In genomic region chr7:149125189-149125863, GRCh38 we compare ENCODE assay signal across 8 cellular contexts. TPM values are rescaled to one million over a fixed set of nuclear protein-coding genes. Genes with fewer than 3 reads are reported as not detected.
DNase-seq lines count a peak whose midpoint lies in the region; ATAC-seq, FAIRE-seq and TF ChIP-seq lines count a peak whose summit lies in the region.

No MANE protein-coding gene starts in this region.

- H4K20me1 ChIP-seq in keratinocyte (ENCODE audit: control insufficient read depth, extremely low read depth, insufficient read depth, low read length): no peaks in the 10 kb centered on the region

- H3K27ac ChIP-seq in CD4-positive, CD25-positive, alpha-beta regulatory T cell (ENCODE audit: insufficient read depth, low read length, poor library complexity, severe bottlenecking): peak overlapping the region; percentile 82
- H3K27ac ChIP-seq in keratinocyte (ENCODE audit: control insufficient read depth, insufficient read depth, low read length) (peak overlapping the region; percentile 97), suprapubic skin (peak overlapping the region; percentile 93)

- H3K36me3 Mint-ChIP-seq in CD4-positive, CD25-positive, alpha-beta regulatory T cell: peaks cover 3% of the 10 kb centered on the region
- H3K36me3 Mint-ChIP-seq in activated naive CD8-positive, alpha-beta T cell treated with anti-CD3 and anti-CD28 coated beads, Interleukin-2, amount 10 ng/mL, durations not matched to agents 7 days and 5 days: peaks cover 26% of the 10 kb centered on the region

- peak overlapping the region; percentile 91 to 100 (median 98) for H3K4me3 Mint-ChIP-seq in CD4-positive, CD25-positive, alpha-beta regulatory T cell
- peak overlapping the region; percentile 100 for H3K4me3 Mint-ChIP-seq in activated naive CD8-positive, alpha-beta T cell treated with anti-CD3 and anti-CD28 coated beads, Interleukin-2, amount 10 ng/mL, durations not matched to agents 7 days and 5 days

- no peak for ATAC-seq in CD4-positive, CD25-positive, alpha-beta regulatory T cell (ENCODE audit: low read depth in 2 of 2)
- ATAC-seq in HG03175 (IDR thresholded peaks at IDR 0.05; ENCODE audit: unreplicated experiment) (peak; percentile 1), HG03280 (IDR thresholded peaks at IDR 0.05; ENCODE audit: unreplicated experiment) (no peak)
- no peak for ATAC-seq in activated naive CD8-positive, alpha-beta T cell treated with anti-CD3 and anti-CD28 coated beads, Interleukin-2, amount 10 ng/mL, durations not matched to agents 7 days and 5 days (ENCODE audit: low read depth)

- TF ChIP-seq POLR2A in suprapubic skin (IDR thresholded peaks at IDR 0.05): no peak

- H3K4me1 Mint-ChIP-seq in CD4-positive, CD25-positive, alpha-beta regulatory T cell: peaks cover 11 to 25% (median 18%) of the 10 kb centered on the region in 4 donors
- H3K4me1 Mint-ChIP-seq in activated naive CD8-positive, alpha-beta T cell treated with anti-CD3 and anti-CD28 coated beads, Interleukin-2, amount 10 ng/mL, durations not matched to agents 7 days and 5 days: peaks cover 20% of the 10 kb centered on the region

- H3K36me3 ChIP-seq in CD4-positive, CD25-positive, alpha-beta regulatory T cell (ENCODE audit: control insufficient read depth, insufficient read depth, low read length): no peaks in the 10 kb centered on the region
- H3K36me3 ChIP-seq in keratinocyte (ENCODE audit: control insufficient read depth in 2 of 2, extremely low read depth in 1 of 2, insufficient read depth in 2 of 2, low read length in 2 of 2): peaks cover under 1 to 2% of the 10 kb centered on the region in 2 experiments
- peaks cover 4% of the 10 kb centered on the region for H3K36me3 ChIP-seq in suprapubic skin

- peaks cover 15% of the 10 kb centered on the region for H3K4me1 ChIP-seq in CD4-positive, CD25-positive, alpha-beta regulatory T cell (ENCODE audit: control insufficient read depth, insufficient read depth, low read length, poor library complexity, severe bottlenecking)
- H3K4me1 ChIP-seq in keratinocyte (ENCODE audit: control insufficient read depth, extremely low read depth, insufficient read depth, low read length) (peaks cover 14% of the 10 kb centered on the region), suprapubic skin (peaks cover 22% of the 10 kb centered on the region)

- peak overlapping the region; percentile 94 for H3K4me2 ChIP-seq in keratinocyte (ENCODE audit: control insufficient read depth, extremely low read depth, insufficient read depth, low read depth, low read length)

- peak overlapping the region; percentile 98 to 99 (median 99) for H3K27ac Mint-ChIP-seq in CD4-positive, CD25-positive, alpha-beta regulatory T cell
- peak overlapping the region; percentile 100 for H3K27ac Mint-ChIP-seq in activated naive CD8-positive, alpha-beta T cell treated with anti-CD3 and anti-CD28 coated beads, Interleukin-2, amount 10 ng/mL, durations not matched to agents 7 days and 5 days

- no peak for TF ChIP-seq CTCF in keratinocyte (optimal IDR thresholded peaks at IDR 0.05 in 1 of 3, IDR thresholded peaks at IDR 0.05 in 1 of 3, conservative IDR thresholded peaks at IDR 0.05 in 1 of 3; ENCODE audit: extremely low read depth in 1 of 3, insufficient read depth in 2 of 3, low read length in 3 of 3)
- TF ChIP-seq CTCF in suprapubic skin (IDR thresholded peaks at IDR 0.05): no peak

- H3K27me3 Mint-ChIP-seq in CD4-positive, CD25-positive, alpha-beta regulatory T cell: no peaks in the 10 kb centered on the region
- no peaks in the 10 kb centered on the region for H3K27me3 Mint-ChIP-seq in activated naive CD8-positive, alpha-beta T cell treated with anti-CD3 and anti-CD28 coated beads, Interleukin-2, amount 10 ng/mL, durations not matched to agents 7 days and 5 days

- H2AFZ ChIP-seq in keratinocyte (ENCODE audit: control insufficient read depth, low read length): peak overlapping the region; percentile 54

- DNase-seq in CD4-positive, CD25-positive, alpha-beta regulatory T cell: no peak
- DNase-seq in activated naive CD8-positive, alpha-beta T cell treated with anti-CD3 and anti-CD28 coated beads, Interleukin-2, amount 10 ng/mL, durations not matched to agents 7 days and 5 days: no peak
- DNase-seq in keratinocyte (ENCODE audit: low read depth, low spot score) (no peak), suprapubic skin (ENCODE audit: low spot score in 2 of 2) (no peak), activated gamma-delta T cell (lab: John Stamatoyannopoulos, UW) (no peak), DMS53 treated with DMSO at 0.1 percent for 48 hours (lab: John Stamatoyannopoulos, UW; ENCODE audit: unreplicated experiment) (no peak)

- dilution Hi-C loops in keratinocyte (cut with MboI; ENCODE audit: extremely low pct_ligation_motif_present, low sequenced_read_pairs): no loop called here

- WGBS in suprapubic skin: 2% methylated on average over 21 of the region's 21 CpGs

- POLR2A ChIA-PET in activated naive CD8-positive, alpha-beta T cell treated with anti-CD3 and anti-CD28 coated beads, Interleukin-2, amount 10 ng/mL, durations not matched to agents 7 days and 5 days (lab: Charles Lee): interaction anchor here (0.6 to 4.5 kb wide), 7 partner anchors 10 to 70 kb away, joined by 3 to 52 read pairs (median 6); partner anchors contain the start of genes ZNF282 and ZNF398

- H3K9me3 Mint-ChIP-seq in CD4-positive, CD25-positive, alpha-beta regulatory T cell: peaks cover 0 to 3% (median 0%) of the 10 kb centered on the region in 7 donors
- no peaks in the 10 kb centered on the region for H3K9me3 Mint-ChIP-seq in activated naive CD8-positive, alpha-beta T cell treated with anti-CD3 and anti-CD28 coated beads, Interleukin-2, amount 10 ng/mL, durations not matched to agents 7 days and 5 days

- FAIRE-seq in keratinocyte (lab: Jason Lieb, UNC): no peak

- H3K27me3 ChIP-seq in CD4-positive, CD25-positive, alpha-beta regulatory T cell (ENCODE audit: control insufficient read depth, insufficient read depth, low read length): no peaks in the 10 kb centered on the region
- H3K27me3 ChIP-seq in keratinocyte (ENCODE audit: control insufficient read depth, extremely low read depth, insufficient read depth, low read length) (no peaks in the 10 kb centered on the region), suprapubic skin (no peaks in the 10 kb centered on the region)

- peak overlapping the region; percentile 97 for H3K9ac ChIP-seq in keratinocyte (ENCODE audit: control insufficient read depth, extremely low read depth, insufficient read depth, low read length)

- TF ChIP-seq EP300 in suprapubic skin (IDR thresholded peaks at IDR 0.05): no peak

- H3K4me3 ChIP-seq in CD4-positive, CD25-positive, alpha-beta regulatory T cell (ENCODE audit: low read depth, low read length): peak overlapping the region; percentile 72
- H3K4me3 ChIP-seq in keratinocyte (ENCODE audit: control insufficient read depth in 2 of 3, extremely low read depth in 1 of 3, insufficient read depth in 2 of 3, low read depth in 1 of 3, low read length in 3 of 3) (peak overlapping the region; percentile 93 to 99 (median 99)), suprapubic skin (peak overlapping the region; percentile 99)

- H3K9me3 ChIP-seq in CD4-positive, CD25-positive, alpha-beta regulatory T cell (ENCODE audit: control insufficient read depth in 2 of 2, low read length in 2 of 2): peaks cover 0 to under 1% of the 10 kb centered on the region in 2 experiments
- H3K9me3 ChIP-seq in keratinocyte (ENCODE audit: control insufficient read depth, low read depth, low read length): no peaks in the 10 kb centered on the region
- H3K9me3 ChIP-seq in suprapubic skin: no peaks in the 10 kb centered on the region

- peaks cover 29% of the 10 kb centered on the region for H3K79me2 ChIP-seq in keratinocyte (ENCODE audit: control insufficient read depth, insufficient read depth, low read length)

- no peaks in the 10 kb centered on the region for H3K9me1 ChIP-seq in keratinocyte (ENCODE audit: control insufficient read depth, extremely low read depth, insufficient read depth, low read length)

RNA-seq across cellular contexts. Expression of gene ZNF425, which starts 0.8 kb away (rescaled TPM):
- 0.35 TPM for total RNA-seq in CD4-positive, CD25-positive, alpha-beta regulatory T cell
- 1 to 10 TPM in 2 of 4 donors, under 1 TPM in 2; 0.64 to 1.4 (median 0.91) TPM for polyA plus RNA-seq in CD4-positive, CD25-positive, alpha-beta regulatory T cell
- 1 to 10 TPM; 1.0 to 1.4 TPM for total RNA-seq in activated naive CD8-positive, alpha-beta T cell treated with anti-CD3 and anti-CD28 coated beads, Interleukin-2, amount 10 ng/mL, durations not matched to agents 7 days and 5 days
- 1.5 to 2.3 TPM (median 1.8 TPM) in 3 replicates for polyA plus RNA-seq in keratinocyte
- 4.7 TPM for polyA plus RNA-seq in keratinocyte (2011; ENCODE audit: low read depth)
- polyA plus RNA-seq in keratinocyte (2011; cell fraction: cytosol; rRNA removed): 1.5 and 2.0 TPM in 2 replicates
- polyA plus RNA-seq in keratinocyte (2011; cell fraction: nucleus; rRNA removed): 2.5 and 3.2 TPM in 2 replicates
- 2.2 and 2.9 TPM in 2 replicates for polyA plus RNA-seq in keratinocyte (2012; ENCODE audit: low replicate concordance)
- 2.1 to 4.3 TPM (median 2.2 TPM) in 3 replicates for polyA minus RNA-seq in keratinocyte
- 2.1 TPM for polyA minus RNA-seq in keratinocyte (2011; cell fraction: cytosol; rRNA and poly(A)+ RNA removed)
- 2.1 and 4.0 TPM in 2 replicates for polyA minus RNA-seq in keratinocyte (2011; cell fraction: nucleus; rRNA and poly(A)+ RNA removed)
- total RNA-seq in suprapubic skin: 1 to 10 TPM; 2.6 to 5.9 (median 3.7) TPM

RNA-seq across cellular contexts. Expression of gene ZNF398, which starts 21.9 kb away (rescaled TPM):
- 14.4 TPM for total RNA-seq in CD4-positive, CD25-positive, alpha-beta regulatory T cell
- polyA plus RNA-seq in CD4-positive, CD25-positive, alpha-beta regulatory T cell: 10 to 100 TPM in 2 of 4 donors, 1 to 10 TPM in 2; 5.5 to 13.4 (median 10.4) TPM
- 10 to 100 TPM; 15.0 to 15.6 TPM for total RNA-seq in activated naive CD8-positive, alpha-beta T cell treated with anti-CD3 and anti-CD28 coated beads, Interleukin-2, amount 10 ng/mL, durations not matched to agents 7 days and 5 days
- 7.4 to 8.6 TPM (median 7.5 TPM) in 3 replicates for polyA plus RNA-seq in keratinocyte
- polyA plus RNA-seq in keratinocyte (2011; ENCODE audit: low read depth): 5.7 TPM
- polyA plus RNA-seq in keratinocyte (2011; cell fraction: cytosol; rRNA removed): 4.1 and 5.5 TPM in 2 replicates
- polyA plus RNA-seq in keratinocyte (2011; cell fraction: nucleus; rRNA removed): 12.6 and 13.3 TPM in 2 replicates
- 7.7 and 8.8 TPM in 2 replicates for polyA plus RNA-seq in keratinocyte (2012; ENCODE audit: low replicate concordance)
- 23.5 to 48.7 TPM (median 34.1 TPM) in 3 replicates for polyA minus RNA-seq in keratinocyte
- polyA minus RNA-seq in keratinocyte (2011; cell fraction: cytosol; rRNA and poly(A)+ RNA removed): 12.5 TPM
- 19.3 and 25.4 TPM in 2 replicates for polyA minus RNA-seq in keratinocyte (2011; cell fraction: nucleus; rRNA and poly(A)+ RNA removed)
- 10 to 100 TPM; 25.7 to 50.4 (median 33.9) TPM for total RNA-seq in suprapubic skin

RNA-seq across cellular contexts. Expression of gene ZNF786, which starts 34.8 kb away (rescaled TPM):
- total RNA-seq in CD4-positive, CD25-positive, alpha-beta regulatory T cell: 6.3 TPM
- polyA plus RNA-seq in CD4-positive, CD25-positive, alpha-beta regulatory T cell: 1 to 10 TPM; 1.5 to 9.9 (median 6.0) TPM
- 10 to 100 TPM in 1 of 2 experiments, 1 to 10 TPM in 1; 9.5 to 10.3 TPM for total RNA-seq in activated naive CD8-positive, alpha-beta T cell treated with anti-CD3 and anti-CD28 coated beads, Interleukin-2, amount 10 ng/mL, durations not matched to agents 7 days and 5 days
- 2.8 to 4.0 TPM (median 3.3 TPM) in 3 replicates for polyA plus RNA-seq in keratinocyte
- polyA plus RNA-seq in keratinocyte (2011; ENCODE audit: low read depth): 1.9 TPM
- 2.1 and 2.2 TPM in 2 replicates for polyA plus RNA-seq in keratinocyte (2011; cell fraction: cytosol; rRNA removed)
- polyA plus RNA-seq in keratinocyte (2011; cell fraction: nucleus; rRNA removed): 6.6 and 6.9 TPM in 2 replicates
- 3.7 and 4.2 TPM in 2 replicates for polyA plus RNA-seq in keratinocyte (2012; ENCODE audit: low replicate concordance)
- 2.3 to 9.4 TPM (median 7.8 TPM) in 3 replicates for polyA minus RNA-seq in keratinocyte
- 9.2 TPM for polyA minus RNA-seq in keratinocyte (2011; cell fraction: cytosol; rRNA and poly(A)+ RNA removed)
- polyA minus RNA-seq in keratinocyte (2011; cell fraction: nucleus; rRNA and poly(A)+ RNA removed): 7.7 and 11.5 TPM in 2 replicates
- 10 to 100 TPM in 2 of 4 donors, 1 to 10 TPM in 2; 6.8 to 11.8 (median 10.3) TPM for total RNA-seq in suprapubic skin
